Comparison of ENCODE assay signal across 33 cellular contexts in the genomic region with DNA sequence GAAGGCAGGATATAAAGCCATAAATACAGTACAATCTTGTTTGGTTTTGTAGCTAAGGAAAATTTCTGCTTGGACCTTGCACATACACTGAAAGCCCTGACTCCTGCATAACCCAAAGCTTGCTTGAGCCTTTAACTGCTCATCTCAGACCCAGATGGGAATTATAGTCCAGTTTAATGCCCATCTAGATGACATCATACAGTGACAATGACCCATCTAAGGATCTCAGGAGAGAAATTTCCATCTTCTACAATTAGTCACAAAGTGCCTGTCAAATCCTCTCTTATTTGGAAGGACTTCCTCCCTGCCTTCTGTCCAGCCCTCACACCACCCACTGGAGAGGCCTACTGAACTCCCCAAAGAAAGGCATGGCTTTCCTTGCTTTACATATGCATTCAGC.
DNase-seq lines count a peak whose midpoint lies in the region; ATAC-seq, FAIRE-seq and TF ChIP-seq lines count a peak whose summit lies in the region.
"Had no signal": no experiment of that assay in that cellular context is flagged by ENCODE, and none has a peak within 500 bp of the region (broad histone marks: within the 10 kb centered on the region; RNA-seq: fewer than 3 reads in every experiment).

No MANE protein-coding gene starts in this region.

- peaks cover 14% of the 10 kb centered on the region for H3K4me1 ChIP-seq in HepG2 (ENCODE audit: insufficient read depth, low read length)
- H3K4me1 ChIP-seq in right lobe of liver = peaks cover 0 to 5% (median 0%) of the 10 kb centered on the region in 4 donors
- H3K4me1 ChIP-seq in MM.1S (ENCODE audit: low read length) = peaks cover 37% of the 10 kb centered on the region
- H3K4me1 ChIP-seq in esophagus muscularis mucosa = peaks cover 0 to 6% (median 0%) of the 10 kb centered on the region in 4 donors
- peaks cover 10% of the 10 kb centered on the region for H3K4me1 ChIP-seq in body of pancreas
- H3K4me1 ChIP-seq: A549; BE2C; BLaER1; BLaER1 treated with 17β-estradiol and CSF1 and Interleukin-3, amounts not matched to agents 10 nM and 100 nM had no signal

- H3K4me3 ChIP-seq in HepG2 (replicated peaks in 1 of 3; ENCODE audit: insufficient read depth in 1 of 3, low read depth in 2 of 3, low read length in 3 of 3) (no peak overlapping the region), right lobe of liver (no peak overlapping the region), MM.1S (ENCODE audit: low read length) (no peak overlapping the region), esophagus muscularis mucosa (no peak overlapping the region), body of pancreas (no peak overlapping the region)
- H3K4me3 ChIP-seq: A549; BLaER1; BLaER1 treated with 17β-estradiol and CSF1 and Interleukin-3, amounts not matched to agents 10 nM and 100 nM had no signal

- no peak for FAIRE-seq in HepG2 (lab: Jason Lieb, UNC)
- FAIRE-seq: A204.1, D721Med had no signal

- TF ChIP-seq EP300 in HepG2 (IDR thresholded peaks at IDR 0.05; ENCODE audit: low read depth in 2 of 2, low read length in 2 of 2) (no peak), HepG2 (CRISPR knock-in tag; IDR thresholded peaks at IDR 0.05; ENCODE audit: borderline replicate concordance) (no peak), esophagus muscularis mucosa (IDR thresholded peaks at IDR 0.05) (no peak)

- H3F3A ChIP-seq in MM.1S (ENCODE audit: insufficient read depth, low read length) = no peaks in the 10 kb centered on the region

- in situ Hi-C loops in HepG2 (cut with HindIII; ENCODE audit: extremely low pct_ligation_motif_present, low pct_unique_long_range_greater_than_20kb) = no loop called here

- no peaks in the 10 kb centered on the region for H3K9me3 ChIP-seq in HepG2 (ENCODE audit: low read length)
- no peaks in the 10 kb centered on the region for H3K9me3 ChIP-seq in right lobe of liver
- H3K9me3 ChIP-seq in MM.1S (replicated peaks; ENCODE audit: insufficient read depth, low read length) = no peaks in the 10 kb centered on the region
- no peaks in the 10 kb centered on the region for H3K9me3 ChIP-seq in esophagus muscularis mucosa
- H3K9me3 ChIP-seq in body of pancreas = no peaks in the 10 kb centered on the region
- H3K9me3 ChIP-seq: A549; BE2C; BLaER1; BLaER1 treated with 17β-estradiol and CSF1 and Interleukin-3, amounts not matched to agents 10 nM and 100 nM; Caco-2 had no signal

- H4K20me1 ChIP-seq in HepG2 (ENCODE audit: insufficient read depth, low read length) (no peaks in the 10 kb centered on the region), MM.1S (ENCODE audit: insufficient read depth, low read length) (no peaks in the 10 kb centered on the region)
- H4K20me1 ChIP-seq: BLaER1; BLaER1 treated with 17β-estradiol and CSF1 and Interleukin-3, amounts not matched to agents 10 nM and 100 nM had no signal

- TF ChIP-seq RAD21 in HepG2 (CRISPR knock-in tag; IDR thresholded peaks at IDR 0.05) = no peak

- H3K4me2 ChIP-seq in HepG2 (ENCODE audit: low read depth, low read length) = no peak overlapping the region
- peak overlapping the region; percentile 8; the same call in 1 of the 2 replicates for H3K4me2 ChIP-seq in MM.1S (ENCODE audit: low read depth, low read length)
- H3K4me2 ChIP-seq: A549; BLaER1; BLaER1 treated with 17β-estradiol and CSF1 and Interleukin-3, amounts not matched to agents 10 nM and 100 nM had no signal

- TF ChIP-seq CTCF in HepG2 (CRISPR knock-in tag; IDR thresholded peaks at IDR 0.05) (no peak), right lobe of liver (IDR thresholded peaks at IDR 0.05) (no peak), MM.1S (IDR thresholded peaks at IDR 0.05; ENCODE audit: low read length) (no peak), esophagus muscularis mucosa (IDR thresholded peaks at IDR 0.05) (no peak), body of pancreas (IDR thresholded peaks at IDR 0.05) (no peak)

- DNase-seq in HepG2 (ENCODE audit: low spot score) = no peak
- no peak for DNase-seq in right lobe of liver
- DNase-seq in MM.1S = no peak
- peak; percentile 45 for DNase-seq in esophagus muscularis mucosa (ENCODE audit: extremely low spot score)
- DNase-seq in body of pancreas = no peak
- DNase-seq in foreskin melanocyte = no peak
- DNase-seq: 8988T; ACHN; AML-193; BE2C; C1 segment of cervical spinal cord; Caco-2; Calu3; CD4-positive, alpha-beta memory T cell; CD4-positive, alpha-beta T cell; CD4-positive, CD25-positive, alpha-beta regulatory T cell; CD8-positive, alpha-beta memory T cell; CD8-positive, alpha-beta T cell; COR-L47; DMS 273 treated with DMSO at 0.1 percent for 48 hours; DMS153; DMS53; DMS79; DMS79 treated with DMSO at 0.1 percent for 48 hours; DND-41; EL had no signal

- H3K36me3 ChIP-seq in HepG2 (replicated peaks in 1 of 2; ENCODE audit: control insufficient read depth in 1 of 2, insufficient read depth in 2 of 2, low read length in 2 of 2) (no peaks in the 10 kb centered on the region), right lobe of liver (no peaks in the 10 kb centered on the region), MM.1S (replicated peaks; ENCODE audit: insufficient read depth, low read length) (no peaks in the 10 kb centered on the region), esophagus muscularis mucosa (no peaks in the 10 kb centered on the region), body of pancreas (replicated peaks in 1 of 2; ENCODE audit: insufficient read depth in 1 of 2, low read depth in 2 of 2) (no peaks in the 10 kb centered on the region)
- H3K36me3 ChIP-seq: BE2C; BLaER1; BLaER1 treated with 17β-estradiol and CSF1 and Interleukin-3, amounts not matched to agents 10 nM and 100 nM had no signal

- no TSS peak for BruUV-seq in HepG2 (replicated peaks; lab: Mats Ljungman, UMichigan)

- H2AFZ ChIP-seq in HepG2 (ENCODE audit: low read length) (no peak overlapping the region), MM.1S (ENCODE audit: low read length) (no peak overlapping the region)

- H3K9ac ChIP-seq in HepG2 (ENCODE audit: insufficient read depth, low read depth, low read length) (no peak overlapping the region), MM.1S (ENCODE audit: low read length) (no peak overlapping the region)
- H3K9ac ChIP-seq: BLaER1; BLaER1 treated with 17β-estradiol and CSF1 and Interleukin-3, amounts not matched to agents 10 nM and 100 nM had no signal

- TF ChIP-seq POLR2A in HepG2 (IDR thresholded peaks at IDR 0.05; ENCODE audit: insufficient read depth in 1 of 2, low read depth in 2 of 2, low read length in 2 of 2) (no peak), right lobe of liver (IDR thresholded peaks at IDR 0.05) (no peak), esophagus muscularis mucosa (IDR thresholded peaks at IDR 0.05; ENCODE audit: low read depth) (no peak), body of pancreas (IDR thresholded peaks at IDR 0.05) (no peak)

- CTCF ChIA-PET in HepG2 (lab: Yijun Ruan, JAX; ENCODE audit: low intra/inter-chr PET ratio, low total read pairs) = no interaction called here

- H3K27ac ChIP-seq in HepG2 (ENCODE audit: extremely low read length, insufficient read depth, low read length) (no peak overlapping the region), right lobe of liver (no peak overlapping the region), MM.1S (ENCODE audit: low read length) (peak overlapping the region; percentile 60; the same call in 1 of the 2 replicates), esophagus muscularis mucosa (replicated peaks in 1 of 4) (no peak overlapping the region), body of pancreas (no peak overlapping the region)
- H3K27ac ChIP-seq: 22Rv1; A549; BLaER1; BLaER1 treated with 17β-estradiol and CSF1 and Interleukin-3, amounts not matched to agents 10 nM and 100 nM; C4-2B had no signal

- POLR2A ChIA-PET in HepG2 (lab: Yijun Ruan, JAX) = no interaction called here

- no peak for ATAC-seq in HepG2
- no peak for ATAC-seq in right lobe of liver
- no peak for ATAC-seq in body of pancreas
- ATAC-seq: A549; CD8-positive, alpha-beta T cell had no signal

- intact Hi-C loops in HepG2 (cut with micrococcal nuclease; ENCODE audit: unreplicated experiment) (no loop called here), right lobe of liver (cut with DNase I) (no loop called here), esophagus muscularis mucosa (cut with DNase I) (no loop called here), body of pancreas (cut with DNase I) (no loop called here)

- H3K27me3 ChIP-seq in HepG2 (ENCODE audit: control insufficient read depth in 1 of 2, insufficient read depth in 2 of 2, low read length in 2 of 2) (no peaks in the 10 kb centered on the region; a peak in 1 of 5 replicates), right lobe of liver (no peaks in the 10 kb centered on the region), MM.1S (replicated peaks; ENCODE audit: insufficient read depth, low read length) (no peaks in the 10 kb centered on the region), esophagus muscularis mucosa (no peaks in the 10 kb centered on the region), body of pancreas (no peaks in the 10 kb centered on the region)
- H3K27me3 ChIP-seq: BE2C; BLaER1; BLaER1 treated with 17β-estradiol and CSF1 and Interleukin-3, amounts not matched to agents 10 nM and 100 nM had no signal

- H3K79me2 ChIP-seq in HepG2 (ENCODE audit: insufficient read depth, low read length) (no peaks in the 10 kb centered on the region), MM.1S (ENCODE audit: low read length) (no peaks in the 10 kb centered on the region)

- no peaks in the 10 kb centered on the region for H3K9me2 ChIP-seq in MM.1S (replicated peaks; ENCODE audit: insufficient read depth, low read length)

TF ChIP-seq in HepG2, 621 proteins besides CTCF, POLR2A, EP300 and RAD21 (continues in another document):
- TF ChIP-seq ATF6 (CRISPR knock-in tag; conservative IDR thresholded peaks at IDR 0.05) (no peak), CREB1 (IDR thresholded peaks at IDR 0.05) (peak; percentile 53), CREB1 (CRISPR knock-in tag; IDR thresholded peaks at IDR 0.05) (no peak), ATF7 (IDR thresholded peaks at IDR 0.05) (peak; percentile 80), ATF7 (CRISPR knock-in tag; IDR thresholded peaks at IDR 0.05) (no peak)
